Comparison of ENCODE assay signal across 19 cellular contexts in genomic region chr6:106803188-106803587, GRCh38.
"Had no signal": no experiment of that assay in that cellular context is flagged by ENCODE, and none has a peak within 500 bp of the region (broad histone marks: within the 10 kb centered on the region; RNA-seq: fewer than 3 reads in every experiment).

No MANE protein-coding gene starts in this region.

- H3K27me3 ChIP-seq: esophagus muscularis mucosa, gastroesophageal sphincter, neutrophil, testis, tibial nerve had no signal

- H3K27ac ChIP-seq: epithelial cell of prostate, esophagus muscularis mucosa, gastroesophageal sphincter, left ventricle myocardium inferior, lower lobe of right lung, neutrophil, testis, tibial nerve had no signal

- H3K4me1 Mint-ChIP-seq: stimulated activated naive CD8-positive, alpha-beta T cell treated with anti-CD3 and anti-CD28 coated beads, Interleukin-15, amount 100 ng/mL, for 72 hours had no signal

- H3K9me3 ChIP-seq: neutrophil, testis had no signal

- H3K27me3 Mint-ChIP-seq: dendritic cell treated with granulocyte-macrophage colony-stimulating factor and Interleukin-4, amounts not matched to agents 40 ng/mL and 50 ng/mL, for 4 days; memory B cell; stimulated activated naive B cell treated with anti-CD40 and anti-IgM and Interleukin-4, amounts not matched to agents 10 μg/mL and 1 μg/mL and 100 μg/mL, for 72 hours had no signal

- ATAC-seq: effector memory CD8-positive, alpha-beta T cell; gastroesophageal sphincter; lower lobe of right lung; naive thymus-derived CD4-positive, alpha-beta T cell; sciatic nerve; stimulated activated naive B cell treated with anti-CD40 and anti-IgM and Interleukin-4, amounts not matched to agents 10 μg/mL and 1 μg/mL and 100 μg/mL, for 72 hours; stimulated activated naive CD8-positive, alpha-beta T cell treated with anti-CD3 and anti-CD28 coated beads, Interleukin-15, amount 100 ng/mL, for 72 hours had no signal

- H3K36me3 ChIP-seq: esophagus muscularis mucosa, gastroesophageal sphincter, left ventricle myocardium inferior, lower lobe of right lung, neutrophil, tibial nerve had no signal

- H3K4me1 ChIP-seq: esophagus muscularis mucosa, gastroesophageal sphincter, left ventricle myocardium inferior, lower lobe of right lung, testis, tibial nerve had no signal

- H3K27ac Mint-ChIP-seq: dendritic cell treated with granulocyte-macrophage colony-stimulating factor and Interleukin-4, amounts not matched to agents 40 ng/mL and 50 ng/mL, for 4 days; effector memory CD8-positive, alpha-beta T cell; immature natural killer cell; memory B cell; naive thymus-derived CD4-positive, alpha-beta T cell; stimulated activated naive B cell treated with anti-CD40 and anti-IgM and Interleukin-4, amounts not matched to agents 10 μg/mL and 1 μg/mL and 100 μg/mL, for 72 hours; stimulated activated naive CD8-positive, alpha-beta T cell treated with anti-CD3 and anti-CD28 coated beads, Interleukin-15, amount 100 ng/mL, for 72 hours had no signal

- DNase-seq: effector memory CD8-positive, alpha-beta T cell; glutamatergic neuron; immature natural killer cell; left ventricle myocardium inferior; lower lobe of right lung; naive thymus-derived CD4-positive, alpha-beta T cell; stimulated activated CD4-positive, alpha-beta T cell treated with anti-CD3 and anti-CD28 coated beads, Interleukin-2, amount 100 ng/mL, for 24 hours; stimulated activated CD4-positive, alpha-beta T cell treated with anti-CD3 and anti-CD28 coated beads, Interleukin-4, amount 100 ng/mL, for 4 hours; stimulated activated naive B cell treated with anti-CD40 and anti-IgM and Interleukin-4, amounts not matched to agents 10 μg/mL and 1 μg/mL and 100 μg/mL, for 72 hours; stimulated activated naive CD8-positive, alpha-beta T cell treated with anti-CD3 and anti-CD28 coated beads, Interleukin-15, amount 100 ng/mL, for 72 hours; testis had no signal

- H3K4me3 Mint-ChIP-seq: dendritic cell treated with granulocyte-macrophage colony-stimulating factor and Interleukin-4, amounts not matched to agents 40 ng/mL and 50 ng/mL, for 4 days; effector memory CD8-positive, alpha-beta T cell; immature natural killer cell; memory B cell; naive thymus-derived CD4-positive, alpha-beta T cell; stimulated activated naive B cell treated with anti-CD40 and anti-IgM and Interleukin-4, amounts not matched to agents 10 μg/mL and 1 μg/mL and 100 μg/mL, for 72 hours; stimulated activated naive CD8-positive, alpha-beta T cell treated with anti-CD3 and anti-CD28 coated beads, Interleukin-15, amount 100 ng/mL, for 72 hours had no signal

- H3K36me3 Mint-ChIP-seq: immature natural killer cell had no signal

- H3K4me3 ChIP-seq: esophagus muscularis mucosa, gastroesophageal sphincter, left ventricle myocardium inferior, lower lobe of right lung, testis, tibial nerve had no signal
